Comparison of ENCODE assay signal across 19 cellular contexts in the genomic region with DNA sequence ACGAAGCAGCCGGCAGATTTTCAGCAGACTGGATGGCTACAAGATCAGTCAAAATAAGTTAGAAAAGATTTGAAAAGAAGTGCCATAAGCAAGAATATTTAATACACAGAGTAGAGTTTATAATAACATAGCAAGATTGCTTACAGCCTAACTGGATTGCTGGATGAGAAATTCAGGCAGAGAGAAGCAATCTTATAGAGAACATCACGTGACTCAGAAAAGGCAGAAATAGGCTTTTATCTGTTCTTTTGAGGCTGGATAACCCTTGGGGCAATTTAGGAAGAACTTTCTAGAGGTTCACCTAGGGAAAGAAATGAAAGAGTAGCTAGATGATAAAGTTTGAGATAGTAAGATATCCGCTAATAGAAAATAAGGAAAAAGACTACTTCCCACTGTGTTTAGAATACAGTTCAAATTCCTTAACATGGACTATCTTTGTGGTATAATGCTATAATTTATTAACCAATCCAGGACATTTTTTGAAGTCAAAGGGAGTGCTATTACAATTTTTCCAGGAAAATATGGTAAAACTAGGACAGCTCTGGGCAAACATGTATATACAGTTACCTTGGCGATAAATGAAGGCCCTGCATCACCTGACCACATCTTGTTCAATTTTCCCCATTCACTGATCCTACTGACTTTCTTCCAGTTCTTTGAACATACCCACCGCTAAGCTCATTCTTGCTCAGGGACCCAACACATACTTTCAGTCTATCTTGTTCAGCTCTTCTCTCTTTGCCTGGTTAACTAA. TPM values are rescaled to one million over a fixed set of nuclear protein-coding genes. Genes with fewer than 3 reads are reported as not detected.
DNase-seq lines count a peak whose midpoint lies in the region; ATAC-seq, FAIRE-seq and TF ChIP-seq lines count a peak whose summit lies in the region.
"Had no signal": no experiment of that assay in that cellular context is flagged by ENCODE, and none has a peak within 500 bp of the region (broad histone marks: within the 10 kb centered on the region; RNA-seq: fewer than 3 reads in every experiment).

No MANE protein-coding gene starts in this region.

- H3K79me2 ChIP-seq in neural progenitor cell (ENCODE audit: low read depth) = no peaks in the 10 kb centered on the region

- no peak for FAIRE-seq in kidney (lab: Jason Lieb, UNC)

- H3K36me3 Mint-ChIP-seq in T-helper 17 cell (ENCODE audit: low read depth) = peaks cover 2% of the 10 kb centered on the region
- no peaks in the 10 kb centered on the region for H3K36me3 Mint-ChIP-seq in neural progenitor cell
- H3K36me3 Mint-ChIP-seq: IgD-negative memory B cell had no signal

- H3K9me3 ChIP-seq in T-helper 17 cell (ENCODE audit: control insufficient read depth, low read length, poor library complexity, severe bottlenecking) (no peaks in the 10 kb centered on the region), kidney (ENCODE audit: control insufficient read depth in 1 of 2, low read length in 2 of 2) (no peaks in the 10 kb centered on the region), neural progenitor cell (ENCODE audit: low read depth) (no peaks in the 10 kb centered on the region), left lung (no peaks in the 10 kb centered on the region)

- no peaks in the 10 kb centered on the region for H4K20me1 ChIP-seq in neural progenitor cell (ENCODE audit: low read depth)

- H3K9ac ChIP-seq in kidney (ENCODE audit: low read length in 2 of 2) = no peak overlapping the region
- H3K9ac ChIP-seq in neural progenitor cell = no peak overlapping the region

- H3K27ac Mint-ChIP-seq in T-helper 17 cell (peak overlapping the region; percentile 54), neural progenitor cell (no peak overlapping the region)
- H3K27ac Mint-ChIP-seq: GM23338, H9, HFFc6, IgD-negative memory B cell had no signal

- DNase-seq in ACHN (peak; percentile 72), T-helper 17 cell (no peak), kidney (no peak), neural progenitor cell (ENCODE audit: low spot score) (no peak), HK-2 (ENCODE audit: unreplicated experiment) (no peak), NCI-H1105 treated with DMSO at 0.1 percent for 48 hours (lab: John Stamatoyannopoulos, UW) (no peak), left lung (no peak), GM13976 (ENCODE audit: low spot score) (no peak)
- DNase-seq: 8988T, DMS153, DND-41, H9, HFFc6, NCI-H2029, NCI-H69, SHP77 had no signal

- H3K4me3 ChIP-seq in kidney (ENCODE audit: low read length in 2 of 2) (peak overlapping the region in 1 of 2 donors; percentile 14), neural progenitor cell (no peak overlapping the region), left lung (no peak overlapping the region)
- H3K4me3 ChIP-seq: GM23338 had no signal

- ATAC-seq in T-helper 17 cell = no peak
- no peak for ATAC-seq in left lung
- ATAC-seq: GM23338 had no signal

- H3K4me2 ChIP-seq in neural progenitor cell = no peak overlapping the region
- H3K4me2 ChIP-seq: GM23338 had no signal

- H3K27me3 ChIP-seq in neural progenitor cell (no peaks in the 10 kb centered on the region), left lung (peaks cover 0 to 15% of the 10 kb centered on the region in 2 donors)

- intact Hi-C loops in kidney (cut with DNase I) (no loop called here), left lung (cut with DNase I) (no loop called here)

- no peaks in the 10 kb centered on the region for H3F3A ChIP-seq in neural progenitor cell (ENCODE audit: low read depth)

- peak overlapping the region; percentile 69 to 75 for H3K27ac ChIP-seq in kidney (ENCODE audit: low read depth in 2 of 2, low read length in 2 of 2)
- no peak overlapping the region for H3K27ac ChIP-seq in neural progenitor cell
- no peak overlapping the region for H3K27ac ChIP-seq in left lung
- H3K27ac ChIP-seq: RWPE1 had no signal

- H3K9me3 Mint-ChIP-seq in neural progenitor cell = no peaks in the 10 kb centered on the region
- H3K9me3 Mint-ChIP-seq: GM23338, H9, HFFc6, IgD-negative memory B cell had no signal

- H3K27me3 Mint-ChIP-seq in T-helper 17 cell (peaks cover 51% of the 10 kb centered on the region), neural progenitor cell (ENCODE audit: insufficient read depth, low read depth) (no peaks in the 10 kb centered on the region)

- peak overlapping the region; percentile 45 for H2AFZ ChIP-seq in neural progenitor cell (replicated peaks)
- H2AFZ ChIP-seq: GM23338 had no signal

- TF ChIP-seq CTCF in kidney (IDR thresholded peaks at IDR 0.05; ENCODE audit: borderline replicate concordance, extremely low read depth, insufficient read depth) (no peak), neural progenitor cell (IDR thresholded peaks at IDR 0.05) (no peak), left lung (IDR thresholded peaks at IDR 0.05) (no peak), GM13976 (IDR thresholded peaks at IDR 0.05; ENCODE audit: borderline replicate concordance, control extremely low read depth, extremely low read depth, insufficient read depth, missing control alignments) (no peak)

- H3K4me3 Mint-ChIP-seq in T-helper 17 cell = no peak overlapping the region
- no peak overlapping the region for H3K4me3 Mint-ChIP-seq in neural progenitor cell
- H3K4me3 Mint-ChIP-seq: GM23338, H9, HFFc6, IgD-negative memory B cell had no signal

- H3K36me3 ChIP-seq in kidney (ENCODE audit: control insufficient read depth in 1 of 2, insufficient read depth in 2 of 2, low read length in 2 of 2) (no peaks in the 10 kb centered on the region), neural progenitor cell (no peaks in the 10 kb centered on the region), left lung (no peaks in the 10 kb centered on the region)

- in situ Hi-C loops in ACHN (cut with HindIII; ENCODE audit: low pct_ligation_motif_present, low pct_unique_long_range_greater_than_20kb, low sequenced_read_pairs) (no loop called here), GM13976 (cut with MboI; ENCODE audit: low sequenced_read_pairs, unreplicated experiment) (no loop called here)

- H3K4me1 Mint-ChIP-seq in T-helper 17 cell (no peaks in the 10 kb centered on the region), neural progenitor cell (no peaks in the 10 kb centered on the region)

- peaks cover 7 to 8% of the 10 kb centered on the region in 2 donors for H3K4me1 ChIP-seq in kidney (ENCODE audit: control insufficient read depth in 1 of 2, insufficient read depth in 1 of 2, low read depth in 1 of 2, low read length in 2 of 2)
- H3K4me1 ChIP-seq in neural progenitor cell = no peaks in the 10 kb centered on the region
- H3K4me1 ChIP-seq in left lung = no peaks in the 10 kb centered on the region

RNA-seq across cellular contexts. Expression of gene SPCS3, which starts 12.8 kb away (rescaled TPM):
- 100 to 1,000 TPM; 158 to 162 TPM for total RNA-seq in T-helper 17 cell
- total RNA-seq in kidney = 131 TPM
- polyA plus RNA-seq in kidney (ENCODE audit: insufficient read depth, low read depth, low replicate concordance) = 28.7 TPM
- 84.4 and 128 TPM in 2 replicates for total RNA-seq in neural progenitor cell (ENCODE audit: low replicate concordance)
- 100 to 1,000 TPM; 137 to 203 TPM for total RNA-seq in left lung

RNA-seq across cellular contexts. Expression of gene ASB5, which starts 38.0 kb away (rescaled TPM):
- total RNA-seq in T-helper 17 cell (not detected), kidney (0.25 TPM), neural progenitor cell (ENCODE audit: low replicate concordance) (not detected in 2 replicates), left lung (not detected)
- 0.37 TPM for polyA plus RNA-seq in kidney (ENCODE audit: insufficient read depth, low read depth, low replicate concordance)
- total RNA-seq: GM23338, H9 had no signal
- polyA plus RNA-seq: GM23338, IgD-negative memory B cell had no signal

Comparison
In these comparisons a context has a peak if more than half of its experiments do, and no peak if none do; other contexts are left out.
1. H3K27ac ChIP-seq: peak in kidney (2 of 2); none in neural progenitor cell (single experiment) and left lung (0 of 2).